Comparison of ENCODE assay signal across 24 cellular contexts in the genomic region with DNA sequence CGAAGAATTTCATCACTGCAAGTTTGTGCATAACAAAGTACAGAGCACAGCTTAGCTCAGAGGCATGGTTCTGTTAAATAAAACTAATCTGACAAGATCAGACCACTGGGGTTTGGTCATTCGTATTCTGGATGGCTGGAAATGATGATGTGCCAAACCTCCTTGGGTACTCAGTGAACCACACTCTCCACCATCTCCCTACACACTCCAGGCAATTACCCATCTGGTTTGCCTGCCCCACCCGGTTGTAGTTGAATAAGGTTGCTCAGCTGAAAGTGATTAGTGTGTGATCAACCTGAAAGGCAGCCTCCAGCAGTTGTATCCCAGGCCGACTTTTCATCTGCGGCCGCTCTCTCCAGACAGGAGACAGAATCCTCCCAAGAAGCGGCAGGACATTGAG.
DNase-seq lines count a peak whose midpoint lies in the region; ATAC-seq and TF ChIP-seq lines count a peak whose summit lies in the region.
"Had no signal": no experiment of that assay in that cellular context is flagged by ENCODE, and none has a peak within 500 bp of the region (broad histone marks: within the 10 kb centered on the region; RNA-seq: fewer than 3 reads in every experiment).

No MANE protein-coding gene starts in this region.

- no peak overlapping the region for H3K27ac Mint-ChIP-seq in T-cell
- H3K27ac Mint-ChIP-seq: activated CD4-positive, alpha-beta memory T cell treated with anti-CD3 and anti-CD28 coated beads, Interleukin-2, amount 10 ng/mL, durations not matched to agents 7 days and 5 days; activated naive CD4-positive, alpha-beta T cell treated with anti-CD3 and anti-CD28 coated beads, Interleukin-2, amount 10 ng/mL, durations not matched to agents 7 days and 5 days; CD4-positive, CD25-positive, alpha-beta regulatory T cell; IgD-negative memory B cell; T-helper 2 cell treated with Interferon-gamma antibody and Interleukin-4, amounts not matched to agents 5 μg/mL and 100 μg/mL, for 36 hours; WTC11 had no signal

- POLR2A ChIA-PET in T-cell (lab: Charles Lee) = no interaction called here

- DNase-seq in BE2C (peak; percentile 39), NCI-H446 treated with DMSO at 0.1 percent for 48 hours (lab: John Stamatoyannopoulos, UW) (peak; percentile 38), dedifferentiated amniotic fluid mesenchymal stem cell (ENCODE audit: extremely low spot score) (peak; percentile 81), myocyte (ENCODE audit: low read depth) (peak; percentile 82), NOMO-1 treated with DMSO at 0.1 percent for 48 hours (lab: John Stamatoyannopoulos, UW; ENCODE audit: unreplicated experiment) (no peak), T-cell (no peak), right cardiac atrium (no peak)
- DNase-seq: activated CD4-positive, alpha-beta memory T cell treated with anti-CD3 and anti-CD28 coated beads, Interleukin-2, amount 10 ng/mL, durations not matched to agents 7 days and 5 days; activated naive CD4-positive, alpha-beta T cell treated with anti-CD3 and anti-CD28 coated beads, Interleukin-2, amount 10 ng/mL, durations not matched to agents 7 days and 5 days; activated T-cell treated with anti-CD3 and anti-CD28 coated beads, Interleukin-2, amount 50 U/mL, for 1 hour; CD4-positive, CD25-positive, alpha-beta regulatory T cell; effector CD4-positive, alpha-beta T cell; GOT3; heart left ventricle; left ventricle myocardium superior; NCI-H1694; Peyer's patch; upper lobe of right lung had no signal

- no peaks in the 10 kb centered on the region for H3K36me3 Mint-ChIP-seq in T-cell
- H3K36me3 Mint-ChIP-seq: activated naive CD4-positive, alpha-beta T cell treated with anti-CD3 and anti-CD28 coated beads, Interleukin-2, amount 10 ng/mL, durations not matched to agents 7 days and 5 days; CD4-positive, CD25-positive, alpha-beta regulatory T cell; IgD-negative memory B cell had no signal

- ATAC-seq in T-cell (replicated peaks in 1 of 4) = no peak
- no peak for ATAC-seq in GM21529 (IDR thresholded peaks at IDR 0.05; ENCODE audit: unreplicated experiment)
- no peak for ATAC-seq in right cardiac atrium
- ATAC-seq: heart left ventricle, left ventricle myocardium superior, upper lobe of right lung, WTC11 had no signal

- H3K27me3 Mint-ChIP-seq in T-cell = no peaks in the 10 kb centered on the region
- H3K27me3 Mint-ChIP-seq: activated CD4-positive, alpha-beta memory T cell treated with anti-CD3 and anti-CD28 coated beads, Interleukin-2, amount 10 ng/mL, durations not matched to agents 7 days and 5 days; activated naive CD4-positive, alpha-beta T cell treated with anti-CD3 and anti-CD28 coated beads, Interleukin-2, amount 10 ng/mL, durations not matched to agents 7 days and 5 days; CD4-positive, CD25-positive, alpha-beta regulatory T cell; IgD-negative memory B cell had no signal

- peaks cover 7% of the 10 kb centered on the region for H3K4me1 ChIP-seq in BE2C
- no peaks in the 10 kb centered on the region for H3K4me1 ChIP-seq in right cardiac atrium (ENCODE audit: control insufficient read depth, insufficient read depth, low read length)
- H3K4me1 ChIP-seq: ascending aorta, heart left ventricle, Peyer's patch, upper lobe of right lung had no signal

- H3K27me3 ChIP-seq in BE2C (no peaks in the 10 kb centered on the region), right cardiac atrium (ENCODE audit: control insufficient read depth, insufficient read depth) (no peaks in the 10 kb centered on the region)
- H3K27me3 ChIP-seq: ascending aorta, heart left ventricle, MG63, Peyer's patch, upper lobe of right lung had no signal

- WGBS in right cardiac atrium = 85% methylated on average over 7 of the region's 7 CpGs

- no peak overlapping the region for H3K27ac ChIP-seq in right cardiac atrium (ENCODE audit: low read length)
- H3K27ac ChIP-seq: ascending aorta, heart left ventricle, Peyer's patch, upper lobe of right lung had no signal

- no peaks in the 10 kb centered on the region for H3K4me1 Mint-ChIP-seq in T-cell
- H3K4me1 Mint-ChIP-seq: activated CD4-positive, alpha-beta memory T cell treated with anti-CD3 and anti-CD28 coated beads, Interleukin-2, amount 10 ng/mL, durations not matched to agents 7 days and 5 days; activated naive CD4-positive, alpha-beta T cell treated with anti-CD3 and anti-CD28 coated beads, Interleukin-2, amount 10 ng/mL, durations not matched to agents 7 days and 5 days; CD4-positive, CD25-positive, alpha-beta regulatory T cell; IgD-negative memory B cell; WTC11 had no signal

- TF ChIP-seq CTCF in BE2C (IDR thresholded peaks at IDR 0.05; ENCODE audit: low read depth, low read length) = no peak

- intact Hi-C loops in right cardiac atrium (cut with DNase I) = no loop called here

- H3K4me3 Mint-ChIP-seq in T-cell = no peak overlapping the region
- H3K4me3 Mint-ChIP-seq: activated CD4-positive, alpha-beta memory T cell treated with anti-CD3 and anti-CD28 coated beads, Interleukin-2, amount 10 ng/mL, durations not matched to agents 7 days and 5 days; activated naive CD4-positive, alpha-beta T cell treated with anti-CD3 and anti-CD28 coated beads, Interleukin-2, amount 10 ng/mL, durations not matched to agents 7 days and 5 days; CD4-positive, CD25-positive, alpha-beta regulatory T cell; IgD-negative memory B cell; T-helper 2 cell treated with Interferon-gamma antibody and Interleukin-4, amounts not matched to agents 5 μg/mL and 100 μg/mL, for 36 hours; WTC11 had no signal

- H3K36me3 ChIP-seq in BE2C = no peaks in the 10 kb centered on the region
- H3K36me3 ChIP-seq: ascending aorta, heart left ventricle, MG63, Peyer's patch, upper lobe of right lung had no signal

- CTCF ChIA-PET in T-cell (lab: Charles Lee) = no interaction called here

- peaks cover 7 to 36% (median 20%) of the 10 kb centered on the region in 3 donors for H3K9me3 Mint-ChIP-seq in T-cell

- H3K9me3 ChIP-seq in BE2C = no peaks in the 10 kb centered on the region
- no peaks in the 10 kb centered on the region for H3K9me3 ChIP-seq in right cardiac atrium (ENCODE audit: control insufficient read depth, low read length)
- H3K9me3 ChIP-seq: ascending aorta, MG63, Peyer's patch, upper lobe of right lung had no signal

- no peak overlapping the region for H3K4me3 ChIP-seq in BE2C (ENCODE audit: low read depth, low read length)
- no peak overlapping the region for H3K4me3 ChIP-seq in right cardiac atrium (ENCODE audit: low read length)
- H3K4me3 ChIP-seq: ascending aorta, heart left ventricle, MG63, Peyer's patch, upper lobe of right lung had no signal

Comparison
In these comparisons a context has a peak if more than half of its experiments do, and no peak if none do; other contexts are left out.
1. DNase-seq: peak in BE2C (single experiment), NCI-H446 treated with DMSO at 0.1 percent for 48 hours (single experiment), dedifferentiated amniotic fluid mesenchymal stem cell (single experiment) and myocyte (single experiment); none in NOMO-1 treated with DMSO at 0.1 percent for 48 hours (single experiment), T-cell (0 of 34) and right cardiac atrium (0 of 3).